In genomic region chr12:55908726-55909512, GRCh38 we compare ENCODE assay signal across 11 cellular contexts. TPM values are rescaled to one million over a fixed set of nuclear protein-coding genes. Genes with fewer than 3 reads are reported as not detected.
A peak's percentile ranks its signal among the peaks of the same experiment; 100 is the strongest.
DNase-seq lines count a peak whose midpoint lies in the region; ATAC-seq, FAIRE-seq and TF ChIP-seq lines count a peak whose summit lies in the region.
"Had no signal": no experiment of that assay in that cellular context is flagged by ENCODE, and none has a peak within 500 bp of the region (broad histone marks: within the 10 kb centered on the region; RNA-seq: fewer than 3 reads in every experiment).

No MANE protein-coding gene starts in this region.

- DNase-seq in AG20443 (ENCODE audit: low spot score) (peak; percentile 50), NCI-H1048 (lab: John Stamatoyannopoulos, UW) (peak; percentile 24), H1 (ENCODE audit: low read depth in 1 of 2, low spot score in 2 of 2) (no peak), RPMI8226 (no peak), CD14-positive monocyte (ENCODE audit: low spot score) (no peak), GM13977 (ENCODE audit: low spot score) (no peak), GM13976 (ENCODE audit: low spot score) (no peak)
- DNase-seq in naive thymus-derived CD4-positive, alpha-beta T cell, result no peak
- DNase-seq: heart right ventricle, psoas muscle, WERI-Rb-1 had no signal

- H3K4me1 ChIP-seq in H1 (replicated peaks in 1 of 4; ENCODE audit: control insufficient read depth in 3 of 4, insufficient read depth in 4 of 4, low read length in 3 of 4), result no peaks in the 10 kb centered on the region
- H3K4me1 ChIP-seq in naive thymus-derived CD4-positive, alpha-beta T cell (ENCODE audit: control insufficient read depth in 2 of 2, insufficient read depth in 2 of 2, low read length in 2 of 2), result peaks cover 0 to 1% of the 10 kb centered on the region in 2 donors
- H3K4me1 ChIP-seq: psoas muscle had no signal

- no peaks in the 10 kb centered on the region for H3K9me3 ChIP-seq in H1 (ENCODE audit: insufficient read depth in 2 of 2, low read depth in 1 of 2, low read length in 1 of 2)
- no peaks in the 10 kb centered on the region for H3K9me3 ChIP-seq in naive thymus-derived CD4-positive, alpha-beta T cell (ENCODE audit: control insufficient read depth in 2 of 3, low read length in 3 of 3)
- H3K9me3 ChIP-seq: heart right ventricle, psoas muscle had no signal

- H4K91ac ChIP-seq in H1 (replicated peaks; ENCODE audit: insufficient read length, low read length), result no peak overlapping the region

- H3K4me1 Mint-ChIP-seq in naive thymus-derived CD4-positive, alpha-beta T cell, result peaks cover 0 to 30% (median 24%) of the 10 kb centered on the region in 7 donors
- H3K4me1 Mint-ChIP-seq in CD14-positive monocyte, result peaks cover 4% of the 10 kb centered on the region

- no peaks in the 10 kb centered on the region; the same call in 1 of the 2 replicates for H3K79me1 ChIP-seq in H1 (ENCODE audit: low read depth, low read length)

- no peaks in the 10 kb centered on the region for H3K27me3 ChIP-seq in H1 (replicated peaks in 1 of 4; ENCODE audit: control insufficient read depth in 3 of 4, extremely low read depth in 1 of 4, insufficient read depth in 3 of 4, low read length in 3 of 4)
- H3K27me3 ChIP-seq in naive thymus-derived CD4-positive, alpha-beta T cell (ENCODE audit: control insufficient read depth in 2 of 2, insufficient read depth in 2 of 2, low read length in 2 of 2), result no peaks in the 10 kb centered on the region
- H3K27me3 ChIP-seq: heart right ventricle had no signal

- no peak overlapping the region for H3K4me3 Mint-ChIP-seq in naive thymus-derived CD4-positive, alpha-beta T cell
- H3K4me3 Mint-ChIP-seq in CD14-positive monocyte, result no peak overlapping the region

- no peaks in the 10 kb centered on the region for H3K27me3 Mint-ChIP-seq in naive thymus-derived CD4-positive, alpha-beta T cell
- peaks cover 0 to 3% (median 0%) of the 10 kb centered on the region in 3 donors for H3K27me3 Mint-ChIP-seq in CD14-positive monocyte (ENCODE audit: low read depth in 3 of 3)

- H3K36me3 Mint-ChIP-seq in naive thymus-derived CD4-positive, alpha-beta T cell, result peaks cover 3 to 12% (median 8%) of the 10 kb centered on the region in 5 donors
- peaks cover 13 to 20% of the 10 kb centered on the region in 2 donors for H3K36me3 Mint-ChIP-seq in CD14-positive monocyte

- POLR2A ChIA-PET in H1 (lab: Charles Lee; ENCODE audit: partially characterized antibody), result no interaction called here
- POLR2A ChIA-PET in naive thymus-derived CD4-positive, alpha-beta T cell (lab: Charles Lee), result interaction anchor here (0.7 to 1.2 kb wide), 2 partner anchors 17 to 27 kb away, joined by 3 to 5 read pairs; no protein-coding TSS in a partner anchor

- peaks cover 3 to 4% of the 10 kb centered on the region in 2 experiments for H4K20me1 ChIP-seq in H1 (replicated peaks in 1 of 2; ENCODE audit: control insufficient read depth in 1 of 2, insufficient read depth in 2 of 2, low read length in 2 of 2)

- H3K18ac ChIP-seq in H1 (ENCODE audit: extremely low read depth, low read length), result no peak overlapping the region

- WGBS in H1 (ENCODE audit: extremely low coverage in 1 of 2, insufficient coverage in 1 of 2, insufficient read length in 1 of 2, insufficient replicate concordance in 2 of 2, low coverage in 1 of 2, low lambda C conversion rate in 2 of 2, missing lambda C conversion rate in 1 of 2), 2 experiments, result 91% methylated on average over 8 of the region's 8 CpGs; no CpG with 5 or more reads in 1 of the 2 experiments

- no peak overlapping the region for H2BK15ac ChIP-seq in H1 (ENCODE audit: low read length)

- CTCF ChIA-PET in H1 (lab: Charles Lee; ENCODE audit: partially characterized antibody), result interaction anchor here (2.2 kb wide), 1 partner anchor 21 kb away, joined by 5 read pairs; no protein-coding TSS in a partner anchor
- CTCF ChIA-PET in naive thymus-derived CD4-positive, alpha-beta T cell (lab: Charles Lee), result no interaction called here

- no peak overlapping the region for H2BK120ac ChIP-seq in H1 (replicated peaks; ENCODE audit: low read depth, low read length)

- no peak for TF ChIP-seq EP300 in H1 (IDR thresholded peaks at IDR 0.05; ENCODE audit: borderline replicate concordance in 1 of 2, low read depth in 2 of 2, low read length in 2 of 2)

- no peak for TF ChIP-seq POLR2A in H1 (IDR thresholded peaks at IDR 0.05; ENCODE audit: control extremely low read depth in 1 of 2, low read depth in 2 of 2, low read length in 2 of 2)

- 0 out of 2 replicates have a peak overlapping the region, but pooled peaks have one; percentile 81 for H2BK12ac ChIP-seq in H1 (ENCODE audit: low read depth, low read length)

- H3K9ac ChIP-seq in H1 (replicated peaks in 1 of 4; ENCODE audit: extremely low read depth in 1 of 4, low read depth in 3 of 4, low read length in 3 of 4), result no peak overlapping the region

- in situ Hi-C loops in GM13977 (cut with MboI; ENCODE audit: low pct_unique_long_range_greater_than_20kb, low sequenced_read_pairs, unreplicated experiment) (no loop called here), GM13976 (cut with MboI; ENCODE audit: low sequenced_read_pairs, unreplicated experiment) (no loop called here)

- no peak overlapping the region for H3K4me3 ChIP-seq in H1 (ENCODE audit: extremely low read depth in 1 of 4, insufficient read depth in 2 of 4, low read depth in 3 of 4, low read length in 4 of 4)
- H3K4me3 ChIP-seq in naive thymus-derived CD4-positive, alpha-beta T cell (ENCODE audit: low read length), result no peak overlapping the region
- H3K4me3 ChIP-seq: heart right ventricle, psoas muscle had no signal

- H2AK5ac ChIP-seq in H1 (ENCODE audit: low read depth, low read length), result no peak overlapping the region

- no peak overlapping the region for H4K5ac ChIP-seq in H1 (ENCODE audit: insufficient read length, low read depth, low read length)

- no peak overlapping the region for H2BK20ac ChIP-seq in H1 (ENCODE audit: low read length)

- no peak for TF ChIP-seq RAD21 in H1 (IDR thresholded peaks at IDR 0.05 in 1 of 2, conservative IDR thresholded peaks at IDR 0.05 in 1 of 2; ENCODE audit: low read depth in 2 of 2, low read length in 2 of 2)

- peaks cover 0 to 13% of the 10 kb centered on the region in 2 experiments; a peak in 2 of 4 replicates for H3K79me2 ChIP-seq in H1 (ENCODE audit: control insufficient read depth in 1 of 2, insufficient read depth in 2 of 2, low read length in 2 of 2)

- peaks cover 0 to 8% (median 0%) of the 10 kb centered on the region in 4 experiments; a peak in 2 of 8 replicates for H3K36me3 ChIP-seq in H1 (ENCODE audit: control insufficient read depth in 2 of 4, insufficient read depth in 4 of 4, low read length in 3 of 4)
- no peaks in the 10 kb centered on the region for H3K36me3 ChIP-seq in naive thymus-derived CD4-positive, alpha-beta T cell (ENCODE audit: control insufficient read depth in 2 of 3, insufficient read depth in 3 of 3, low read length in 3 of 3)

- H3K27ac Mint-ChIP-seq in naive thymus-derived CD4-positive, alpha-beta T cell, result peak overlapping the region; percentile 5 to 84 (median 70)
- H3K27ac Mint-ChIP-seq in CD14-positive monocyte, result peak overlapping the region in 2 of 7 donors; percentile 0 to 38

- H3K4me2 ChIP-seq in H1 (ENCODE audit: insufficient read depth in 1 of 2, low read depth in 2 of 2, low read length in 2 of 2), result no peak overlapping the region

- no peak overlapping the region for H3K56ac ChIP-seq in H1 (replicated peaks; ENCODE audit: insufficient read length, low read depth, low read length)

- no peak overlapping the region for H3K4ac ChIP-seq in H1 (replicated peaks; ENCODE audit: insufficient read length, low read depth, low read length)

- no peak overlapping the region for H2AFZ ChIP-seq in H1 (ENCODE audit: low read length)

- no peaks in the 10 kb centered on the region for H3K23me2 ChIP-seq in H1 (ENCODE audit: low read depth, low read length)

- no peak for ATAC-seq in naive thymus-derived CD4-positive, alpha-beta T cell
- ATAC-seq: psoas muscle had no signal

- no peak for FAIRE-seq in H1 (lab: Jason Lieb, UNC)

- H2BK5ac ChIP-seq in H1 (ENCODE audit: low read depth, low read length), result no peak overlapping the region

- H3K9me3 Mint-ChIP-seq in naive thymus-derived CD4-positive, alpha-beta T cell, result no peaks in the 10 kb centered on the region
- peaks cover 0 to 2% (median 0%) of the 10 kb centered on the region in 7 donors for H3K9me3 Mint-ChIP-seq in CD14-positive monocyte

- H4K8ac ChIP-seq in H1 (ENCODE audit: extremely low read depth, insufficient read depth, low read length), result no peak overlapping the region

- intact Hi-C loops in naive thymus-derived CD4-positive, alpha-beta T cell (cut with micrococcal nuclease), result no loop called here
- intact Hi-C loops in CD14-positive monocyte (cut with micrococcal nuclease), result no loop called here

- no peak overlapping the region for H3K14ac ChIP-seq in H1 (ENCODE audit: insufficient read length)

- H3K23ac ChIP-seq in H1 (ENCODE audit: insufficient read length), result no peak overlapping the region

- H3K27ac ChIP-seq in H1 (ENCODE audit: low read depth, low read length), result no peak overlapping the region
- no peak overlapping the region for H3K27ac ChIP-seq in naive thymus-derived CD4-positive, alpha-beta T cell (ENCODE audit: low read depth, low read length)
- H3K27ac ChIP-seq: psoas muscle, WERI-Rb-1 had no signal

- TF ChIP-seq CTCF in H1 (IDR thresholded peaks at IDR 0.05; ENCODE audit: control extremely low read depth in 1 of 3, insufficient read depth in 1 of 3, low read depth in 1 of 3, low read length in 3 of 3), result no peak
- TF ChIP-seq CTCF in CD14-positive monocyte (IDR thresholded peaks at IDR 0.05), result no peak
- no peak for TF ChIP-seq CTCF in GM13977 (IDR thresholded peaks at IDR 0.05; ENCODE audit: extremely low read depth, insufficient read depth, missing control alignments)
- TF ChIP-seq CTCF in GM13976 (IDR thresholded peaks at IDR 0.05; ENCODE audit: borderline replicate concordance, control extremely low read depth, extremely low read depth, insufficient read depth, missing control alignments), result no peak

RNA-seq across cellular contexts. Expression of gene PYM1, which starts 18.8 kb away (rescaled TPM):
- total RNA-seq in H1 (2021; fragmentation: NEBNext Ultra II Directional; extraction: Animal tissue kit (Norgen Biotek cat#: 25700)), result 58.5 and 58.9 TPM in 2 replicates
- 37.3 and 38.7 TPM in 2 replicates for polyA plus RNA-seq in H1 (2011; rRNA removed)
- polyA plus RNA-seq in H1 (2011; cell fraction: cytosol; rRNA removed), result 63.4 TPM
- 35.1 TPM for polyA plus RNA-seq in H1 (2011; cell fraction: nucleus; rRNA removed)
- polyA plus RNA-seq in H1 (2012, experiment 1 of 2), result 51.5 to 60.0 TPM (median 58.2 TPM) in 4 replicates
- 66.9 TPM for polyA plus RNA-seq in H1 (2012, experiment 2 of 2)
- 47.7 TPM for polyA plus RNA-seq in H1 (2013, experiment 1 of 2)
- 46.9 TPM for polyA plus RNA-seq in H1 (2013, experiment 2 of 2)
- 19.9 and 24.5 TPM in 2 replicates for polyA minus RNA-seq in H1 (2011; rRNA and poly(A)+ RNA removed)
- 25.0 TPM for polyA minus RNA-seq in H1 (2011; cell fraction: cytosol; rRNA and poly(A)+ RNA removed)
- 22.3 TPM for polyA minus RNA-seq in H1 (2011; cell fraction: nucleus; rRNA and poly(A)+ RNA removed)
- total RNA-seq in naive thymus-derived CD4-positive, alpha-beta T cell, result 10 to 100 TPM; 18.5 to 46.9 (median 35.0) TPM
- 10 to 100 TPM; 62.1 to 70.7 TPM for polyA plus RNA-seq in naive thymus-derived CD4-positive, alpha-beta T cell
- polyA plus RNA-seq in CD14-positive monocyte, result 10 to 100 TPM; 39.5 to 47.1 TPM

RNA-seq across cellular contexts. Expression of gene DGKA, which starts 22.0 kb away (rescaled TPM):
- total RNA-seq in H1 (2021; fragmentation: NEBNext Ultra II Directional; extraction: Animal tissue kit (Norgen Biotek cat#: 25700)), result 18.0 and 21.3 TPM in 2 replicates
- polyA plus RNA-seq in H1 (2011; rRNA removed) (15.9 and 24.4 TPM in 2 replicates), CD14-positive monocyte (10 to 100 TPM; 16.0 to 21.4 TPM)
- 16.9 TPM for polyA plus RNA-seq in H1 (2011; cell fraction: cytosol; rRNA removed)
- polyA plus RNA-seq in H1 (2011; cell fraction: nucleus; rRNA removed), result 86.0 TPM
- 23.4 to 38.0 TPM (median 26.0 TPM) in 4 replicates for polyA plus RNA-seq in H1 (2012, experiment 1 of 2)
- 7.8 TPM for polyA plus RNA-seq in H1 (2012, experiment 2 of 2)
- polyA plus RNA-seq in H1 (2013, experiment 1 of 2), result 20.5 TPM
- 23.7 TPM for polyA plus RNA-seq in H1 (2013, experiment 2 of 2)
- polyA minus RNA-seq in H1 (2011; rRNA and poly(A)+ RNA removed), result 15.0 and 23.9 TPM in 2 replicates
- 14.2 TPM for polyA minus RNA-seq in H1 (2011; cell fraction: cytosol; rRNA and poly(A)+ RNA removed)
- polyA minus RNA-seq in H1 (2011; cell fraction: nucleus; rRNA and poly(A)+ RNA removed), result 26.5 TPM
- 1,000 to 10,000 TPM in 3 of 5 experiments, 100 to 1,000 TPM in 2; 705 to 1,507 (median 1,164) TPM for total RNA-seq in naive thymus-derived CD4-positive, alpha-beta T cell
- polyA plus RNA-seq in naive thymus-derived CD4-positive, alpha-beta T cell, result 100 to 1,000 TPM; 259 to 557 TPM

RNA-seq across cellular contexts. Expression of gene PMEL, which starts 56.9 kb away (rescaled TPM):
- 120 and 128 TPM in 2 replicates for total RNA-seq in H1 (2021; fragmentation: NEBNext Ultra II Directional; extraction: Animal tissue kit (Norgen Biotek cat#: 25700))
- 382 and 467 TPM in 2 replicates for polyA plus RNA-seq in H1 (2011; rRNA removed)
- polyA plus RNA-seq in H1 (2011; cell fraction: cytosol; rRNA removed), result 273 TPM
- 777 TPM for polyA plus RNA-seq in H1 (2011; cell fraction: nucleus; rRNA removed)
- polyA plus RNA-seq in H1 (2012, experiment 1 of 2), result 121 to 177 TPM (median 161 TPM) in 4 replicates
- 187 TPM for polyA plus RNA-seq in H1 (2012, experiment 2 of 2)
- polyA plus RNA-seq in H1 (2013, experiment 1 of 2), result 150 TPM
- 120 TPM for polyA plus RNA-seq in H1 (2013, experiment 2 of 2)
- polyA minus RNA-seq in H1 (2011; rRNA and poly(A)+ RNA removed), result 247 and 291 TPM in 2 replicates
- polyA minus RNA-seq in H1 (2011; cell fraction: cytosol; rRNA and poly(A)+ RNA removed), result 109 TPM
- 104 TPM for polyA minus RNA-seq in H1 (2011; cell fraction: nucleus; rRNA and poly(A)+ RNA removed)
- not detected for total RNA-seq in naive thymus-derived CD4-positive, alpha-beta T cell
- under 1 TPM; 0.09 to 0.57 TPM for polyA plus RNA-seq in naive thymus-derived CD4-positive, alpha-beta T cell
- under 1 TPM; 0.40 to 0.54 TPM for polyA plus RNA-seq in CD14-positive monocyte

RNA-seq across cellular contexts. Expression of gene CDK2, which starts 57.7 kb away (rescaled TPM):
- 41.7 and 42.5 TPM in 2 replicates for total RNA-seq in H1 (2021; fragmentation: NEBNext Ultra II Directional; extraction: Animal tissue kit (Norgen Biotek cat#: 25700))
- polyA plus RNA-seq in H1 (2011; rRNA removed) (39.4 and 41.6 TPM in 2 replicates), CD14-positive monocyte (1 to 10 TPM; 4.1 to 4.7 TPM)
- 45.7 TPM for polyA plus RNA-seq in H1 (2011; cell fraction: cytosol; rRNA removed)
- 79.8 TPM for polyA plus RNA-seq in H1 (2011; cell fraction: nucleus; rRNA removed)
- polyA plus RNA-seq in H1 (2012, experiment 1 of 2), result 49.9 to 51.7 TPM (median 51.1 TPM) in 4 replicates
- polyA plus RNA-seq in H1 (2012, experiment 2 of 2), result 24.2 TPM
- polyA plus RNA-seq in H1 (2013, experiment 1 of 2), result 34.7 TPM
- 34.4 TPM for polyA plus RNA-seq in H1 (2013, experiment 2 of 2)
- 54.2 and 61.6 TPM in 2 replicates for polyA minus RNA-seq in H1 (2011; rRNA and poly(A)+ RNA removed)
- polyA minus RNA-seq in H1 (2011; cell fraction: cytosol; rRNA and poly(A)+ RNA removed), result 28.5 TPM
- polyA minus RNA-seq in H1 (2011; cell fraction: nucleus; rRNA and poly(A)+ RNA removed), result 24.8 TPM
- total RNA-seq in naive thymus-derived CD4-positive, alpha-beta T cell, result 10 to 100 TPM; 19.0 to 77.2 (median 24.1) TPM
- 1 to 10 TPM; 7.0 to 9.6 TPM for polyA plus RNA-seq in naive thymus-derived CD4-positive, alpha-beta T cell

Comparison
In these comparisons a context has a peak if more than half of its experiments do, and no peak if none do; other contexts are left out.
1. DNase-seq: peak in AG20443 (single experiment) and NCI-H1048 (single experiment); none in H1 (0 of 2), naive thymus-derived CD4-positive, alpha-beta T cell (0 of 9), RPMI8226 (single experiment), CD14-positive monocyte (single experiment), GM13977 (single experiment) and GM13976 (single experiment).
2. RNA of gene PMEL, which starts 56.9 kb away (polyA plus RNA-seq): 120 to 777 TPM in H1; 0.09 to 0.57 TPM in naive thymus-derived CD4-positive, alpha-beta T cell and 0.40 to 0.54 TPM in CD14-positive monocyte; every median in the first group is over 10 times any median in the second.